ENCODE assay signal across 23 cellular contexts in genomic region chr6:144646066-144646800, GRCh38.
DNase-seq lines count a peak whose midpoint lies in the region; ATAC-seq and TF ChIP-seq lines count a peak whose summit lies in the region.
"Had no signal": no experiment of that assay in that cellular context is flagged by ENCODE, and none has a peak within 500 bp of the region (broad histone marks: within the 10 kb centered on the region; RNA-seq: fewer than 3 reads in every experiment).

No MANE protein-coding gene starts in this region.

- no peak overlapping the region for H3K4me3 ChIP-seq in SK-N-MC
- H3K4me3 ChIP-seq in smooth muscle cell: no peak overlapping the region
- H3K4me3 ChIP-seq: adrenal gland, breast epithelium, colonic mucosa, GM12878, Peyer's patch had no signal

- no peaks in the 10 kb centered on the region for H4K20me1 ChIP-seq in smooth muscle cell (ENCODE audit: low read depth)

- H3K36me3 ChIP-seq in SK-N-MC (ENCODE audit: insufficient read depth, low read length): no peaks in the 10 kb centered on the region
- no peaks in the 10 kb centered on the region for H3K36me3 ChIP-seq in smooth muscle cell (ENCODE audit: low read depth)
- H3K36me3 ChIP-seq: adrenal gland, breast epithelium, colonic mucosa, Peyer's patch had no signal

- peak overlapping the region; percentile 17 for H3K4me2 ChIP-seq in smooth muscle cell
- H3K4me2 ChIP-seq: KMS-11 had no signal

- H2AFZ ChIP-seq in smooth muscle cell (ENCODE audit: low read depth): no peak overlapping the region

- H3K9me3 ChIP-seq in SK-N-MC (ENCODE audit: low read depth, low read length) (no peaks in the 10 kb centered on the region), smooth muscle cell (replicated peaks; ENCODE audit: low read depth) (no peaks in the 10 kb centered on the region)
- H3K9me3 ChIP-seq: adrenal gland, breast epithelium, colonic mucosa, Peyer's patch had no signal

- H3K9ac ChIP-seq in SK-N-MC (ENCODE audit: insufficient read length) (no peak overlapping the region), smooth muscle cell (ENCODE audit: low read depth) (peak overlapping the region; percentile 7)
- H3K9ac ChIP-seq: KMS-11 had no signal

- TF ChIP-seq POLR2A in GM18505 (IDR thresholded peaks at IDR 0.05; ENCODE audit: borderline replicate concordance, extremely low read depth, insufficient read depth, insufficient read length): no peak

- DNase-seq in NCI-H2227 treated with DMSO at 0.1 percent for 48 hours (lab: John Stamatoyannopoulos, UW): peak; percentile 76
- DNase-seq in NCI-H2227 (lab: John Stamatoyannopoulos, UW; ENCODE audit: unreplicated experiment): no peak
- DNase-seq in SK-N-MC (ENCODE audit: low read depth, low spot score): no peak
- DNase-seq in glomerular visceral epithelial cell (ENCODE audit: extremely low spot score): peak; percentile 7
- no peak for DNase-seq in smooth muscle cell (lab: John Stamatoyannopoulos, UW; ENCODE audit: unreplicated experiment)
- no peak for DNase-seq in NCI-H2081 (lab: John Stamatoyannopoulos, UW)
- DNase-seq: activated CD4-positive, alpha-beta T cell treated with anti-CD3 and anti-CD28 coated beads for 1 hour; activated CD8-positive, alpha-beta T cell treated with anti-CD3 and anti-CD28 coated beads for 36 hours; activated gamma-delta T cell; adrenal gland; colonic mucosa; effector memory CD8-positive, alpha-beta T cell; hippocampal formation; NCI-H1436 treated with DMSO at 0.1 percent for 48 hours; NCI-H526; Peyer's patch had no signal

- ATAC-seq in GM18505 (IDR thresholded peaks at IDR 0.05; ENCODE audit: unreplicated experiment): no peak
- no peak for ATAC-seq in HG03442 (IDR thresholded peaks at IDR 0.05; ENCODE audit: unreplicated experiment)
- ATAC-seq: activated CD8-positive, alpha-beta T cell treated with anti-CD3 and anti-CD28 coated beads for 36 hours; effector memory CD8-positive, alpha-beta T cell; esophagus mucosa; GM12878 had no signal

- peaks cover 8% of the 10 kb centered on the region for H3K79me2 ChIP-seq in smooth muscle cell (ENCODE audit: low read depth)

- no peaks in the 10 kb centered on the region for H3K27me3 ChIP-seq in smooth muscle cell (ENCODE audit: low read depth)
- H3K27me3 ChIP-seq: adrenal gland, breast epithelium, colonic mucosa, Peyer's patch had no signal

- peaks cover 31% of the 10 kb centered on the region for H3K4me1 ChIP-seq in smooth muscle cell (ENCODE audit: low read depth)
- H3K4me1 ChIP-seq: breast epithelium, colonic mucosa, Peyer's patch had no signal

- no peak for TF ChIP-seq CTCF in smooth muscle cell (IDR thresholded peaks at IDR 0.05; ENCODE audit: borderline replicate concordance, insufficient read depth, poor library complexity, severe bottlenecking)

- peaks cover 11% of the 10 kb centered on the region for H3F3A ChIP-seq in smooth muscle cell (ENCODE audit: low read depth)

- 49% methylated on average over 5 of the region's 5 CpGs for WGBS in smooth muscle cell (ENCODE audit: low lambda C conversion rate)

- H3K27ac ChIP-seq in SK-N-MC: peak overlapping the region; percentile 48; the same call in 1 of the 2 replicates
- peak overlapping the region; percentile 78 for H3K27ac ChIP-seq in smooth muscle cell (ENCODE audit: low read depth)
- H3K27ac ChIP-seq: 22Rv1, breast epithelium, colonic mucosa, KMS-11, Peyer's patch had no signal

Comparison
In these comparisons a context has a peak if more than half of its experiments do, and no peak if none do; other contexts are left out.
1. DNase-seq: peak in NCI-H2227 treated with DMSO at 0.1 percent for 48 hours (single experiment) and glomerular visceral epithelial cell (single experiment); none in NCI-H2227 (single experiment), SK-N-MC (single experiment), smooth muscle cell (single experiment) and NCI-H2081 (0 of 2).